Comparison of ENCODE assay signal across 21 cellular contexts in the genomic region with DNA sequence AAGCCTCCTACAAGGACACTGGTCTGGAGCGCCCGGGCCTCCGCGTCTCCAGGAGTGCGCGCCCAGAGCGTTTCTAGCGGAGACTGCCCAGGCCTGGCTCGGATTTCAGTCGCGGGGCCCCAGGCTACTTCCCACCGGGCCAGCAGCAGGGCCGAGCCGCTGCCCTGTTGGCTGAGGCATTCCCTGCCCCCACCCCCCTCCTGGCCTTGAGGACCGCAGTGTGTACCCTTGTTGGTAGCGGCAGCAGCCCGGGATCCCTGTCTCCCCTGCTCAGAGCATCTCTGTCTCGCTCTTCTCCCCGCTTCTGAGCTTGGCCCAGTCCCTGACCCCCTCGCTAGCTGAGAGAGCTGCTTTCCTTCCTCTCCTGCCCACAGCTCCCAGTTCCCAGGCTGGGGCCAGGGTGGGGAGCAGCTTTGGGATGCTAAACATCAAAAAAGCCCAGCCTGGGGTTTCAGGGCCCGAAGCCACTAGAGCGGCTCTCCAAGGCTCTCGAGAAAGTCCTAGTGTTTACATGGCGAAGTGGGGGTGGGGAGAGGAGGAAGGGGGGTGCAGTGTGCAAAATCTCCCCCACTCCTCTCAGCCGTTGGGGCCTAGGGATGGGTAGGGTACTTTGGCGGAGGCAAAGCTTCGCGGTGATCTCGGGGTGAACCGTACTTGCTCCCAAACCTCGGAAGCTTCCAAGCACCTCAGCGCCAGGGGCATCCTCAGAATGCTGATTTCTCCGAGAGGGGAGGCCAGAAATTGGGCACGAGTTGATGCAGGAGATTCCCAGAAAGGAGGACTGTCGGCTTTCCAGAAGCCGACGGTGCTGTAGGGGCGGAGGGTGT. TPM values are rescaled to one million over a fixed set of nuclear protein-coding genes. Genes with fewer than 3 reads are reported as not detected.
DNase-seq lines count a peak whose midpoint lies in the region; ATAC-seq and TF ChIP-seq lines count a peak whose summit lies in the region.
"Had no signal": no experiment of that assay in that cellular context is flagged by ENCODE, and none has a peak within 500 bp of the region (broad histone marks: within the 10 kb centered on the region; RNA-seq: fewer than 3 reads in every experiment).

No MANE protein-coding gene starts in this region.

- H3K4me1 Mint-ChIP-seq in activated CD8-positive, alpha-beta memory T cell treated with anti-CD3 and anti-CD28 coated beads, Interleukin-2, amount 10 ng/mL, durations not matched to agents 7 days and 5 days = no peaks in the 10 kb centered on the region

- H3K9me3 ChIP-seq in iPS-15b (ENCODE audit: control insufficient read depth, insufficient read depth, low read length) (no peaks in the 10 kb centered on the region), thyroid gland (no peaks in the 10 kb centered on the region)
- H3K9me3 ChIP-seq: body of pancreas, uterus had no signal

- peaks cover 100% of the 10 kb centered on the region for H3K27me3 ChIP-seq in iPS-15b (ENCODE audit: control insufficient read depth, insufficient read depth, low read length)
- no peaks in the 10 kb centered on the region for H3K27me3 ChIP-seq in thyroid gland

- peaks cover 88% of the 10 kb centered on the region for H3K27me3 Mint-ChIP-seq in activated CD8-positive, alpha-beta memory T cell treated with anti-CD3 and anti-CD28 coated beads, Interleukin-2, amount 10 ng/mL, durations not matched to agents 7 days and 5 days

- no peak overlapping the region for H3K4me3 Mint-ChIP-seq in activated CD8-positive, alpha-beta memory T cell treated with anti-CD3 and anti-CD28 coated beads, Interleukin-2, amount 10 ng/mL, durations not matched to agents 7 days and 5 days
- H3K4me3 Mint-ChIP-seq: CD4-positive, alpha-beta T cell had no signal

- no peak for ATAC-seq in activated CD8-positive, alpha-beta memory T cell treated with anti-CD3 and anti-CD28 coated beads, Interleukin-2, amount 10 ng/mL, durations not matched to agents 7 days and 5 days
- ATAC-seq: A549, body of pancreas had no signal

- DNase-seq in NCI-H187 (lab: John Stamatoyannopoulos, UW) (peak; percentile 92 to 94), NCI-H187 treated with DMSO at 0.1 percent for 48 hours (lab: John Stamatoyannopoulos, UW) (no peak), NCI-H2196 (lab: John Stamatoyannopoulos, UW; ENCODE audit: unreplicated experiment) (peak; percentile 56), thyroid gland (peak; percentile 88 to 89)
- DNase-seq in activated CD4-positive, alpha-beta T cell treated with anti-CD3 and anti-CD28 coated beads for 48 hours = no peak
- DNase-seq in activated CD8-positive, alpha-beta memory T cell treated with anti-CD3 and anti-CD28 coated beads, Interleukin-2, amount 10 ng/mL, durations not matched to agents 7 days and 5 days = no peak
- no peak for DNase-seq in activated CD8-positive, alpha-beta memory T cell treated with anti-CD3 and anti-CD28 coated beads for 24 hours
- DNase-seq: activated naive CD4-positive, alpha-beta T cell; body of pancreas; CD4-positive, alpha-beta T cell; dorsolateral prefrontal cortex; HCEC 1CT; hippocampal formation; mammary epithelial cell; NCI-H2081 treated with DMSO at 0.1 percent for 48 hours; stimulated activated naive CD4-positive, alpha-beta T cell; uterus had no signal

- no peak for TF ChIP-seq CTCF in thyroid gland (IDR thresholded peaks at IDR 0.05)

- H3K27ac Mint-ChIP-seq in activated CD8-positive, alpha-beta memory T cell treated with anti-CD3 and anti-CD28 coated beads, Interleukin-2, amount 10 ng/mL, durations not matched to agents 7 days and 5 days = no peak overlapping the region
- H3K27ac Mint-ChIP-seq: CD4-positive, alpha-beta T cell had no signal

- H3K9me3 Mint-ChIP-seq in activated CD8-positive, alpha-beta memory T cell treated with anti-CD3 and anti-CD28 coated beads, Interleukin-2, amount 10 ng/mL, durations not matched to agents 7 days and 5 days (ENCODE audit: low read depth) = no peaks in the 10 kb centered on the region
- H3K9me3 Mint-ChIP-seq: CD4-positive, alpha-beta T cell had no signal

- peak overlapping the region; percentile 16 for H3K4me3 ChIP-seq in iPS-15b (ENCODE audit: low read depth, low read length)
- H3K4me3 ChIP-seq in thyroid gland (replicated peaks in 1 of 3) = peak overlapping the region; percentile 18 to 81 (median 67)
- H3K4me3 ChIP-seq: A549, body of pancreas, dorsolateral prefrontal cortex, uterus had no signal

- peak overlapping the region; percentile 98 to 100 (median 99) for H3K27ac ChIP-seq in thyroid gland
- H3K27ac ChIP-seq: A549, body of pancreas, dorsolateral prefrontal cortex, uterus had no signal

- WGBS in thyroid gland, 2 donors = 1% methylated on average over 31 to 34 of the region's 38 CpGs

- intact Hi-C loops in thyroid gland (cut with DNase I) = no loop called here

- TF ChIP-seq POLR2A in thyroid gland (IDR thresholded peaks at IDR 0.05) = peak in 1 of 2 donors; percentile 73

- no peaks in the 10 kb centered on the region for H3K36me3 Mint-ChIP-seq in activated CD8-positive, alpha-beta memory T cell treated with anti-CD3 and anti-CD28 coated beads, Interleukin-2, amount 10 ng/mL, durations not matched to agents 7 days and 5 days

- CTCF ChIA-PET in activated CD8-positive, alpha-beta memory T cell treated with anti-CD3 and anti-CD28 coated beads, Interleukin-2, amount 10 ng/mL, durations not matched to agents 7 days and 5 days (lab: Charles Lee) = no interaction called here

- no peaks in the 10 kb centered on the region for H3K36me3 ChIP-seq in iPS-15b (ENCODE audit: control insufficient read depth, insufficient read depth, low read length)
- peaks cover 18 to 23% of the 10 kb centered on the region in 2 donors for H3K36me3 ChIP-seq in thyroid gland
- H3K36me3 ChIP-seq: uterus had no signal

- H3K9ac ChIP-seq in iPS-15b (ENCODE audit: low read depth, low read length) = no peak overlapping the region

- H3K4me1 ChIP-seq in iPS-15b (ENCODE audit: control insufficient read depth, insufficient read depth, low read length) (peaks cover 8% of the 10 kb centered on the region), thyroid gland (no peaks in the 10 kb centered on the region)
- H3K4me1 ChIP-seq: A549, uterus had no signal

RNA-seq across cellular contexts. Expression of a gene that starts 6.4 kb away (rescaled TPM):
- total RNA-seq in thyroid gland = 100 to 1,000 TPM; 209 to 375 (median 310) TPM
- total RNA-seq in activated CD8-positive, alpha-beta memory T cell treated with anti-CD3 and anti-CD28 coated beads, Interleukin-2, amount 10 ng/mL, durations not matched to agents 7 days and 5 days = not detected
- total RNA-seq: body of pancreas; CD4-positive, alpha-beta T cell; fibroblast of lung; LHCN-M2; mammary epithelial cell; uterus had no signal

Comparison
In these comparisons a context has a peak if more than half of its experiments do, and no peak if none do; other contexts are left out.
1. DNase-seq: peak in NCI-H187 (2 of 2), NCI-H2196 (single experiment) and thyroid gland (2 of 2); none in NCI-H187 treated with DMSO at 0.1 percent for 48 hours (single experiment), activated CD4-positive, alpha-beta T cell treated with anti-CD3 and anti-CD28 coated beads for 48 hours (single experiment), activated CD8-positive, alpha-beta memory T cell treated with anti-CD3 and anti-CD28 coated beads, Interleukin-2, amount 10 ng/mL, durations not matched to agents 7 days and 5 days (single experiment) and activated CD8-positive, alpha-beta memory T cell treated with anti-CD3 and anti-CD28 coated beads for 24 hours (single experiment).
2. RNA of a gene that starts 6.4 kb away (total RNA-seq): 209 to 375 TPM in thyroid gland; not detected in activated CD8-positive, alpha-beta memory T cell treated with anti-CD3 and anti-CD28 coated beads, Interleukin-2, amount 10 ng/mL, durations not matched to agents 7 days and 5 days; every median in the first group is over 100 times any median in the second.